19 cellular contexts compared by ENCODE assay signal in genomic region chrX:17425551-17425950, GRCh38. TPM values are rescaled to one million over a fixed set of nuclear protein-coding genes. Genes with fewer than 3 reads are reported as not detected.
DNase-seq lines count a peak whose midpoint lies in the region; ATAC-seq, FAIRE-seq and TF ChIP-seq lines count a peak whose summit lies in the region.
"Had no signal": no experiment of that assay in that cellular context is flagged by ENCODE, and none has a peak within 500 bp of the region (broad histone marks: within the 10 kb centered on the region; RNA-seq: fewer than 3 reads in every experiment).

No MANE protein-coding gene starts in this region.

- ATAC-seq in HG03565 (IDR thresholded peaks at IDR 0.05; ENCODE audit: unreplicated experiment), result no peak
- ATAC-seq: K562 had no signal

- no peaks in the 10 kb centered on the region for H3K36me3 ChIP-seq in astrocyte (ENCODE audit: insufficient read depth, low read length)
- H3K36me3 ChIP-seq: BE2C had no signal

- H3K4me3 ChIP-seq in astrocyte (ENCODE audit: insufficient read depth, low read depth, low read length), result no peak overlapping the region
- H3K4me3 ChIP-seq in fibroblast of the aortic adventitia (ENCODE audit: low read depth, low read length), result no peak overlapping the region
- H3K4me3 ChIP-seq: GM23248, K562 had no signal

- peak; percentile 93 for FAIRE-seq in astrocyte (lab: Jason Lieb, UNC)
- FAIRE-seq: A204.1, G401.6, GM12891, K562 had no signal

- H3K36me3 Mint-ChIP-seq in astrocyte (ENCODE audit: low read depth, unreplicated experiment), result no peaks in the 10 kb centered on the region
- H3K36me3 Mint-ChIP-seq in nephron (ENCODE audit: low read depth), result peaks cover 2% of the 10 kb centered on the region
- H3K36me3 Mint-ChIP-seq: CD4-positive, CD25-positive, alpha-beta regulatory T cell; CD8-positive, alpha-beta memory T cell had no signal

- H3K4me2 ChIP-seq in astrocyte (ENCODE audit: low read length), result no peak overlapping the region

- no peaks in the 10 kb centered on the region for H3K27me3 ChIP-seq in astrocyte (ENCODE audit: insufficient read depth, low read length)
- H3K27me3 ChIP-seq: BE2C had no signal

- no peak overlapping the region for H3K27ac Mint-ChIP-seq in astrocyte (ENCODE audit: unreplicated experiment)
- peak overlapping the region in 2 of 3 experiments; percentile 63 to 64 for H3K27ac Mint-ChIP-seq in nephron
- H3K27ac Mint-ChIP-seq: CD4-positive, CD25-positive, alpha-beta regulatory T cell had no signal

- H3K9ac ChIP-seq in astrocyte (ENCODE audit: low read length), result no peak overlapping the region
- H3K9ac ChIP-seq: GM23248 had no signal

- H3K27me3 Mint-ChIP-seq in astrocyte (ENCODE audit: low read depth, unreplicated experiment), result no peaks in the 10 kb centered on the region
- no peaks in the 10 kb centered on the region for H3K27me3 Mint-ChIP-seq in nephron (ENCODE audit: low read depth)
- H3K27me3 Mint-ChIP-seq: CD4-positive, CD25-positive, alpha-beta regulatory T cell had no signal

- H2AFZ ChIP-seq in astrocyte (ENCODE audit: low read depth, low read length), result no peak overlapping the region
- H2AFZ ChIP-seq: GM23248 had no signal

- no peaks in the 10 kb centered on the region for H3K4me1 ChIP-seq in astrocyte (ENCODE audit: insufficient read depth, low read length)
- H3K4me1 ChIP-seq: BE2C had no signal

- H3K9me3 Mint-ChIP-seq in astrocyte (ENCODE audit: unreplicated experiment) (no peaks in the 10 kb centered on the region), nephron (no peaks in the 10 kb centered on the region)
- H3K9me3 Mint-ChIP-seq: CD8-positive, alpha-beta memory T cell had no signal

- H3K9me3 ChIP-seq in astrocyte (ENCODE audit: insufficient read depth, low read depth, low read length), result no peaks in the 10 kb centered on the region
- H3K9me3 ChIP-seq: BE2C had no signal

- no peak for TF ChIP-seq CTCF in astrocyte (IDR thresholded peaks at IDR 0.05; ENCODE audit: insufficient read depth, low read depth, low read length)
- TF ChIP-seq CTCF in fibroblast of the aortic adventitia (IDR thresholded peaks at IDR 0.05; ENCODE audit: insufficient read depth, low read length), result no peak
- no peak for TF ChIP-seq CTCF in nephron (IDR thresholded peaks at IDR 0.05; ENCODE audit: unreplicated experiment in 3 of 3)

- H4K20me1 ChIP-seq in astrocyte (ENCODE audit: insufficient read depth, low read length), result no peaks in the 10 kb centered on the region

- no peak overlapping the region for H3K27ac ChIP-seq in astrocyte (ENCODE audit: low read depth, low read length)
- H3K27ac ChIP-seq: GM23248, HL-60 had no signal

- no peaks in the 10 kb centered on the region for H3K4me1 Mint-ChIP-seq in astrocyte (ENCODE audit: low read depth, unreplicated experiment)
- peaks cover 13% of the 10 kb centered on the region for H3K4me1 Mint-ChIP-seq in nephron
- H3K4me1 Mint-ChIP-seq: CD4-positive, CD25-positive, alpha-beta regulatory T cell; CD8-positive, alpha-beta memory T cell had no signal

- H3K79me2 ChIP-seq in astrocyte (ENCODE audit: insufficient read depth, low read length), result peaks cover 7% of the 10 kb centered on the region

- DNase-seq in astrocyte (ENCODE audit: low read depth), result peak; percentile 54
- DNase-seq in fibroblast of the aortic adventitia (ENCODE audit: low read depth), result peak; percentile 14
- DNase-seq in NCI-H2029 (lab: John Stamatoyannopoulos, UW), result no peak
- DNase-seq in HCEC 1CT, result no peak
- DNase-seq: ACHN; BE2C; C1 segment of cervical spinal cord; CD4-positive, CD25-positive, alpha-beta regulatory T cell; CD8-positive, alpha-beta memory T cell; COR-L47; GM23248; H7 had no signal

- no peak overlapping the region for H3K4me3 Mint-ChIP-seq in astrocyte (ENCODE audit: unreplicated experiment)
- H3K4me3 Mint-ChIP-seq in nephron, result no peak overlapping the region
- H3K4me3 Mint-ChIP-seq: CD4-positive, CD25-positive, alpha-beta regulatory T cell; CD8-positive, alpha-beta memory T cell had no signal

RNA-seq across cellular contexts. Expression of gene NHS, which starts 50.6 kb away (rescaled TPM):
- total RNA-seq in astrocyte, result 6.6 and 8.1 TPM in 2 replicates
- 1.6 and 11.6 TPM in 2 replicates for total RNA-seq in fibroblast of the aortic adventitia (ENCODE audit: low replicate concordance)

Comparison
In these comparisons a context has a peak if more than half of its experiments do, and no peak if none do; other contexts are left out.
1. DNase-seq: peak in astrocyte (single experiment) and fibroblast of the aortic adventitia (single experiment); none in NCI-H2029 (single experiment) and HCEC 1CT (single experiment).